1 cellular context compared by ENCODE assay signal in the genomic region with DNA sequence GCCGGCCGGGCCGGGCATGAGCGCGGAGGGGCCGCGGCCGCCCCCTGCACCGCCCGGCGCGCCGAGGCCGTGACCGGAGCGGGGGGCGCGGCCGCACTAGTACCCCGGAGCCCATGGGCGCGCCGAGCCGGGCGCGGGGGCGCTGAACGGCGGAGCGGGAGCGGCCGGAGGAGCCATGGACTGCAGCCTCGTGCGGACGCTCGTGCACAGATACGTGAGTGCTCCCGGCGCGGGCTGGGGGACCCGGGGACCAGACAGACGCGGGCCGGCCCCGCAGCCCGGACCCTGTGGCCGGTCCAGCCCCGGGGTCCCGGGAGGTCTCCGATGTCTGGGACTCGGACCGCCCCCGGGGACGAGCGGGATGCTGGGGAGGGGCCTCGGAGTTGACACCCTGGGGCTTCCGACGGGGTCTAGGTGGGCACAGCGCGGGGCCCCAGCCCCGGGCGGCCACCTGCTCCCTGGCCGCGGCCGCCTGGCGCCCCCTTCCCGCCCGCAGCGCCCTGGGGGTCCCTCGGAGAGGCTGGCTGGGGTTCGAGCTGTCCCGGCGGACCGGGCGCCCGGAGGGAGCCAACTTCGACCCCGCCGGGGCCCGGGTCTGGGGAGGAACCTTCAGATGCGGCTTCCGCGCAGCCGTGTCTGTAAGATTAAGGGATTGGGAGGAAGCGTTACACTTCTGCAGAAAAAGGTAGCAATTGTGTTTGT.
TF ChIP-seq lines count a peak whose summit lies in the region.

No MANE protein-coding gene starts in this region.

TF ChIP-seq in HepG2, 621 proteins besides CTCF, POLR2A, EP300 and RAD21 (continued from another document):
- TF ChIP-seq, protein P1, sequence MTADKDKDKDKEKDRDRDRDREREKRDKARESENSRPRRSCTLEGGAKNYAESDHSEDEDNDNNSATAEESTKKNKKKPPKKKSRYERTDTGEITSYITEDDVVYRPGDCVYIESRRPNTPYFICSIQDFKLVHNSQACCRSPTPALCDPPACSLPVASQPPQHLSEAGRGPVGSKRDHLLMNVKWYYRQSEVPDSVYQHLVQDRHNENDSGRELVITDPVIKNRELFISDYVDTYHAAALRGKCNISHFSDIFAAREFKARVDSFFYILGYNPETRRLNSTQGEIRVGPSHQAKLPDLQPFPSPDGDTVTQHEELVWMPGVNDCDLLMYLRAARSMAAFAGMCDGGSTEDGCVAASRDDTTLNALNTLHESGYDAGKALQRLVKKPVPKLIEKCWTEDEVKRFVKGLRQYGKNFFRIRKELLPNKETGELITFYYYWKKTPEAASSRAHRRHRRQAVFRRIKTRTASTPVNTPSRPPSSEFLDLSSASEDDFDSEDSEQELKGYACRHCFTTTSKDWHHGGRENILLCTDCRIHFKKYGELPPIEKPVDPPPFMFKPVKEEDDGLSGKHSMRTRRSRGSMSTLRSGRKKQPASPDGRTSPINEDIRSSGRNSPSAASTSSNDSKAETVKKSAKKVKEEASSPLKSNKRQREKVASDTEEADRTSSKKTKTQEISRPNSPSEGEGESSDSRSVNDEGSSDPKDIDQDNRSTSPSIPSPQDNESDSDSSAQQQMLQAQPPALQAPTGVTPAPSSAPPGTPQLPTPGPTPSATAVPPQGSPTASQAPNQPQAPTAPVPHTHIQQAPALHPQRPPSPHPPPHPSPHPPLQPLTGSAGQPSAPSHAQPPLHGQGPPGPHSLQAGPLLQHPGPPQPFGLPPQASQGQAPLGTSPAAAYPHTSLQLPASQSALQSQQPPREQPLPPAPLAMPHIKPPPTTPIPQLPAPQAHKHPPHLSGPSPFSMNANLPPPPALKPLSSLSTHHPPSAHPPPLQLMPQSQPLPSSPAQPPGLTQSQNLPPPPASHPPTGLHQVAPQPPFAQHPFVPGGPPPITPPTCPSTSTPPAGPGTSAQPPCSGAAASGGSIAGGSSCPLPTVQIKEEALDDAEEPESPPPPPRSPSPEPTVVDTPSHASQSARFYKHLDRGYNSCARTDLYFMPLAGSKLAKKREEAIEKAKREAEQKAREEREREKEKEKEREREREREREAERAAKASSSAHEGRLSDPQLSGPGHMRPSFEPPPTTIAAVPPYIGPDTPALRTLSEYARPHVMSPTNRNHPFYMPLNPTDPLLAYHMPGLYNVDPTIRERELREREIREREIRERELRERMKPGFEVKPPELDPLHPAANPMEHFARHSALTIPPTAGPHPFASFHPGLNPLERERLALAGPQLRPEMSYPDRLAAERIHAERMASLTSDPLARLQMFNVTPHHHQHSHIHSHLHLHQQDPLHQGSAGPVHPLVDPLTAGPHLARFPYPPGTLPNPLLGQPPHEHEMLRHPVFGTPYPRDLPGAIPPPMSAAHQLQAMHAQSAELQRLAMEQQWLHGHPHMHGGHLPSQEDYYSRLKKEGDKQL (CRISPR knock-in tag; IDR thresholded peaks at IDR 0.05; ENCODE audit: low read depth), result no peak
- TF ChIP-seq AGO2 (optimal IDR thresholded peaks at IDR 0.05; ENCODE audit: low read depth, low read length), result peak; percentile 83
- peak; percentile 2; the same call in 1 of the 2 replicates for TF ChIP-seq KDM2A (CRISPR knock-in tag; IDR thresholded peaks at IDR 0.05; ENCODE audit: borderline replicate concordance, low read depth)
- TF ChIP-seq ZNF749 (CRISPR knock-in tag; IDR thresholded peaks at IDR 0.05; ENCODE audit: borderline replicate concordance), result 0 out of 2 replicates have a peak, but pooled peaks have one; percentile 16
- TF ChIP-seq RBFOX2 (IDR thresholded peaks at IDR 0.05; ENCODE audit: low read depth, low read length), result peak; percentile 79
- TF ChIP-seq, protein P2, sequence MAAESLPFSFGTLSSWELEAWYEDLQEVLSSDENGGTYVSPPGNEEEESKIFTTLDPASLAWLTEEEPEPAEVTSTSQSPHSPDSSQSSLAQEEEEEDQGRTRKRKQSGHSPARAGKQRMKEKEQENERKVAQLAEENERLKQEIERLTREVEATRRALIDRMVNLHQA (CRISPR knock-in tag; IDR thresholded peaks at IDR 0.05), result no peak
